In the genomic region with DNA sequence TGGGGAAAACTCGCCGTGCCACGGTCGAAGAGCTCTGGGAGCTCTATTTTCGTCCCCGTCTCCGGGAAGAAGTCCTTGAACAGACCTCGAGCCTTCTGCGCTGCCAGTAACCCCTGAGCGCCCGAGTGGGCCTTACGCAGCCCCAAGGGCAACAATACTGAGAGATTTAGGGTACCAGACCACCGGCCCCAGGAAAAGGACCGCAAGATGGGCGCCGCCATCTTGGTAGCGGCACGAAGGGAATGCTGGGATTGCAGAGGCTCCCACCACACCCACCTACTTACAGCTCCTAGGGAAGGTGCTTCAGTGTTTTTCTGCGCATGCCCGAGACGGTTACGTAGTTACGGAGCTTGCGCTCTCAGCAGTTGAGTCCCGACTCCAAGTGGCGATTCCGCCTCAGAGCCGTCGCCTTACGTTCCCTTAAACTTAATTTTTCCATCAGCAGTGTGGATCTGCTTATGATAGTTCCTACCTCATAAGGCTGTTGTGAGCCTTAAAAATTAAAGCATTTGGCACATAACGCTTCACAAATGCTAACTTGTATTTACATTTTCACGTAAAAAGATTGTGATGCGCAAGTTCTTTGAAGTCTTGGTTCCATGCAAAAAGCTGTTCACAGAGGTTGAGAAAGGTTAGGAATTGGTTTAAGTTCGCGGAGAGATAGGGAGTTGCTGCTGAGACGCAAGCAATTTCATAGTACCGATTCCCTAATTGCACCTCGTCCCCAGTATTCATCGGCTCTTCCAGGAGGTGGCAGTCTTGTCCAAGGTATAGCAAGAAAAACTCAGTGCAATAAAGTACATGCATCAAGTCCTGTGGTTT, we compare ENCODE assay signal across 8 cellular contexts. TPM values are rescaled to one million over a fixed set of nuclear protein-coding genes. Genes with fewer than 3 reads are reported as not detected.
DNase-seq lines count a peak whose midpoint lies in the region; ATAC-seq and TF ChIP-seq lines count a peak whose summit lies in the region.

Gene YARS2, minus strand, starts transcription at position 244 of the 822 bp plus-strand sequence. Its CDS starts 23 bp downstream, at position 221.

- H3K27me3 Mint-ChIP-seq in chondrocyte (ENCODE audit: low read depth) = peaks cover 4% of the 10 kb centered on the region

- DNase-seq in AG20443 (ENCODE audit: low spot score) (peak; percentile 95), NCI-H460 (ENCODE audit: extremely low read depth, low read depth) (peak; percentile 95), chondrocyte (ENCODE audit: low spot score) (peak; percentile 98), kidney glomerular epithelial cell (lab: John Stamatoyannopoulos, UW) (peak; percentile 95)
- DNase-seq in activated CD4-positive, alpha-beta T cell treated with anti-CD3 and anti-CD28 coated beads for 1 hour = peak; percentile 80
- peak; percentile 71 to 87 (median 82) for DNase-seq in stimulated activated CD4-positive, alpha-beta T cell treated with anti-CD3 and anti-CD28 coated beads, Interleukin-1b, Interleukin-23, amount 100 ng/mL, for 24 hours (ENCODE audit: low read depth in 4 of 4, low spot score in 1 of 4)

- H3K4me1 Mint-ChIP-seq in chondrocyte (ENCODE audit: low read depth) = peaks cover 26% of the 10 kb centered on the region

- peak within 1 kb of the TSS; percentile 89 for H3K4me3 Mint-ChIP-seq in chondrocyte (ENCODE audit: unreplicated experiment)

- peak; percentile 91 for ATAC-seq in GM19035 (IDR thresholded peaks at IDR 0.05; ENCODE audit: unreplicated experiment)
- peak; percentile 88 for ATAC-seq in HG03378 (IDR thresholded peaks at IDR 0.05; ENCODE audit: unreplicated experiment)

- no peaks in the 10 kb centered on the region for H3K9me3 Mint-ChIP-seq in chondrocyte (ENCODE audit: low read depth)

- peak; percentile 99 for TF ChIP-seq CTCF in chondrocyte (IDR thresholded peaks at IDR 0.05)

- peaks cover 6% of the 10 kb centered on the region for H3K36me3 Mint-ChIP-seq in chondrocyte (ENCODE audit: low read depth)

- peak within 1 kb of the TSS; percentile 86 for H3K27ac Mint-ChIP-seq in chondrocyte (ENCODE audit: unreplicated experiment)

RNA-seq across cellular contexts. Expression of gene YARS2, which starts in this region (rescaled TPM):
- 30.8 and 31.2 TPM in 2 replicates for total RNA-seq in NCI-H460 (2014; rRNA removed; shearing (Covaris generic))
- polyA plus RNA-seq in NCI-H460 (2014; cell fraction: nucleus; rRNA removed) = 28.4 and 35.4 TPM in 2 replicates
- total RNA-seq in chondrocyte = 16.0 to 19.1 TPM (median 18.6 TPM) in 3 replicates

Comparison
In these comparisons a context has a peak if more than half of its experiments do, and no peak if none do; other contexts are left out.
1. Peak in every context shown above with its lines: DNase-seq and ATAC-seq.